2 cellular contexts compared by ENCODE assay signal in genomic region chr19:11450570-11451326, GRCh38.
TF ChIP-seq lines count a peak whose summit lies in the region.

No MANE protein-coding gene starts in this region.

TF ChIP-seq in HepG2, 621 proteins besides CTCF, POLR2A, EP300 and RAD21:
- TF ChIP-seq AGO2 (optimal IDR thresholded peaks at IDR 0.05; ENCODE audit: low read depth, low read length): peak; percentile 78
- 0 out of 2 replicates have a peak, but pooled peaks have one; percentile 19 for TF ChIP-seq POLR2G (IDR thresholded peaks at IDR 0.05; ENCODE audit: low read depth, low read length)
- TF ChIP-seq ATM (IDR thresholded peaks at IDR 0.05; ENCODE audit: borderline replicate concordance): no peak
- TF ChIP-seq NR2F1 (CRISPR knock-in tag; IDR thresholded peaks at IDR 0.05): no peak
- no peak for TF ChIP-seq NKX3-1 (CRISPR knock-in tag; IDR thresholded peaks at IDR 0.05)
TF ChIP-seq in HepG2: peak in this region for 2.

TF ChIP-seq in endothelial cell of umbilical vein, 7 proteins besides CTCF, POLR2A, EP300 and RAD21:
- no peak for TF ChIP-seq GATA2 (IDR thresholded peaks at IDR 0.05; ENCODE audit: insufficient read depth, insufficient read length, low read depth, low read length)
- TF ChIP-seq POLR2AphosphoS5 (IDR thresholded peaks at IDR 0.05; ENCODE audit: insufficient read depth, low read depth, low read length): no peak
TF ChIP-seq in endothelial cell of umbilical vein: peak in this region for 0.
